In genomic region chr10:5103481-5103880, GRCh38 we compare ENCODE assay signal across 22 cellular contexts. TPM values are rescaled to one million over a fixed set of nuclear protein-coding genes. Genes with fewer than 3 reads are reported as not detected.
"Had no signal": no experiment of that assay in that cellular context is flagged by ENCODE, and none has a peak within 500 bp of the region (broad histone marks: within the 10 kb centered on the region; RNA-seq: fewer than 3 reads in every experiment).

No MANE protein-coding gene starts in this region.

- H3K27ac ChIP-seq: KMS-11, RWPE1 had no signal

- DNase-seq: Kasumi-1, MV-4-11, NCI-H1048, NCI-H1105, NCI-H1417, NCI-H1436 treated with DMSO at 0.1 percent for 48 hours, NCI-H1694, NCI-H187 treated with DMSO at 0.1 percent for 48 hours, NCI-H2029 treated with DMSO at 0.1 percent for 48 hours, NCI-H2107, NCI-H2227 treated with DMSO at 0.1 percent for 48 hours, NCI-H524, NCI-H526 treated with DMSO at 0.1 percent for 48 hours, NCI-H748 treated with DMSO at 0.1 percent for 48 hours, SHP77, SK-N-SH had no signal

- H3K4me2 ChIP-seq: KMS-11, SK-N-SH had no signal

- H3K9me3 Mint-ChIP-seq: IgD-negative memory B cell had no signal

- H3K9ac ChIP-seq: KMS-11, SK-N-SH had no signal

- H3K4me1 Mint-ChIP-seq: IgD-negative memory B cell had no signal

- FAIRE-seq: K562 had no signal

- ATAC-seq: K562, Panc1 had no signal

- H3K4me3 ChIP-seq: K562 had no signal

- H3K36me3 Mint-ChIP-seq: IgD-negative memory B cell had no signal

- H3K4me3 Mint-ChIP-seq: IgD-negative memory B cell had no signal

- H3K9me3 ChIP-seq: SK-N-SH had no signal

RNA-seq across cellular contexts. Expression of gene AKR1C3, which starts 9.3 kb away (rescaled TPM):
- total RNA-seq: SK-MEL-5 had no signal
